8 cellular contexts compared by ENCODE assay signal in genomic region chr19:44071824-44072542, GRCh38. TPM values are rescaled to one million over a fixed set of nuclear protein-coding genes. Genes with fewer than 3 reads are reported as not detected.
A peak's percentile ranks its signal among the peaks of the same experiment; 100 is the strongest.
DNase-seq lines count a peak whose midpoint lies in the region; ATAC-seq and TF ChIP-seq lines count a peak whose summit lies in the region.

TSS of gene ZNF284 (plus strand) at chr19:44072159. CDS start at chr19:44076390, 4,231 bp downstream.

- 0 out of 2 replicates have a peak, but pooled peaks cover 3% of the 10 kb centered on the region for H3K4me1 ChIP-seq in HUES48 (ENCODE audit: control insufficient read depth, insufficient read depth, low read length)
- H3K4me1 ChIP-seq in Panc1 (ENCODE audit: control insufficient read depth, insufficient read depth, low read length): no peaks in the 10 kb centered on the region

- POLR2A ChIA-PET in Panc1 (lab: Charles Lee): interaction anchor here (0.7 kb wide), 1 partner anchor 12 kb away, joined by 6 read pairs; no protein-coding TSS in a partner anchor

- no peak for TF ChIP-seq CTCF in Panc1 (IDR thresholded peaks at IDR 0.05)

- intact Hi-C loops in Panc1 (cut with micrococcal nuclease; ENCODE audit: unreplicated experiment): no loop called here
- intact Hi-C loops in activated T-helper 1 cell treated with anti-CD3 and anti-CD28 coated beads, Interleukin-12 subunit alpha, Interleukin-12 subunit beta, Interleukin-2, Interleukin-4 antibody, amounts not matched to agents 30 ng/mL and 10 ng/mL and 1 ng/mL, durations not matched to agents 14 hours and 24 hours and 36 hours (cut with micrococcal nuclease): loop anchor here (1.0 kb wide), 5 partner anchors 22 to 245 kb away; partner anchors contain the start of genes ZNF222, ZNF224, ZNF225 and ZNF230

- H3K27me3 ChIP-seq in HUES48 (ENCODE audit: control insufficient read depth, insufficient read depth, low read length): peaks cover 9% of the 10 kb centered on the region
- H3K27me3 ChIP-seq in Panc1 (ENCODE audit: control insufficient read depth, insufficient read depth, low read length): no peaks in the 10 kb centered on the region

- H3K4me1 Mint-ChIP-seq in activated T-helper 1 cell treated with anti-CD3 and anti-CD28 coated beads, Interleukin-12 subunit alpha, Interleukin-12 subunit beta, Interleukin-2, Interleukin-4 antibody, amounts not matched to agents 30 ng/mL and 10 ng/mL and 1 ng/mL, durations not matched to agents 14 hours and 24 hours and 36 hours (ENCODE audit: low read depth): peaks cover 17% of the 10 kb centered on the region
- H3K4me1 Mint-ChIP-seq in naive B cell: peaks cover 13 to 25% (median 25%) of the 10 kb centered on the region in 3 donors
- H3K4me1 Mint-ChIP-seq in stimulated activated effector memory CD8-positive, alpha-beta T cell treated with anti-CD3 and anti-CD28 coated beads, Interleukin-12 subunit alpha, Interleukin-12 subunit beta, amount 100 ng/mL, for 72 hours: peaks cover 25% of the 10 kb centered on the region

- H3K9me3 ChIP-seq in HUES48 (ENCODE audit: control insufficient read depth, insufficient read depth, low read length) (no peaks in the 10 kb centered on the region), Panc1 (ENCODE audit: control insufficient read depth, insufficient read depth, low read depth, low read length) (peaks cover 9% of the 10 kb centered on the region; the same call in 1 of the 2 replicates)

- H3K9ac ChIP-seq in HUES48 (ENCODE audit: low read depth, low read length): 0 out of 2 replicates have a peak within 1 kb of the TSS, but pooled peaks have one; percentile 18

- H3K27ac Mint-ChIP-seq in activated T-helper 1 cell treated with anti-CD3 and anti-CD28 coated beads, Interleukin-12 subunit alpha, Interleukin-12 subunit beta, Interleukin-2, Interleukin-4 antibody, amounts not matched to agents 30 ng/mL and 10 ng/mL and 1 ng/mL, durations not matched to agents 14 hours and 24 hours and 36 hours: peak within 1 kb of the TSS; percentile 79
- peak within 1 kb of the TSS; percentile 36 to 94 (median 72) for H3K27ac Mint-ChIP-seq in naive B cell
- H3K27ac Mint-ChIP-seq in stimulated activated effector memory CD8-positive, alpha-beta T cell treated with anti-CD3 and anti-CD28 coated beads, Interleukin-12 subunit alpha, Interleukin-12 subunit beta, amount 100 ng/mL, for 72 hours: peak within 1 kb of the TSS; percentile 79

- DNase-seq in COLO668 (lab: John Stamatoyannopoulos, UW; ENCODE audit: unreplicated experiment) (peak; percentile 81), Panc1 (ENCODE audit: low read depth, low spot score) (no peak), fibroblast of gingiva (ENCODE audit: low read depth) (peak; percentile 83), naive B cell (peak; percentile 84)
- DNase-seq in activated T-helper 1 cell treated with anti-CD3 and anti-CD28 coated beads, Interleukin-12 subunit alpha, Interleukin-12 subunit beta, Interleukin-2, Interleukin-4 antibody, amounts not matched to agents 30 ng/mL and 10 ng/mL and 1 ng/mL, durations not matched to agents 14 hours and 24 hours and 36 hours (ENCODE audit: low spot score): peak; percentile 74
- peak; percentile 60 to 84 for DNase-seq in stimulated activated effector memory CD8-positive, alpha-beta T cell treated with anti-CD3 and anti-CD28 coated beads, Interleukin-12 subunit alpha, Interleukin-12 subunit beta, amount 100 ng/mL, for 72 hours (ENCODE audit: low spot score in 2 of 2)

- ATAC-seq in GM21360 (IDR thresholded peaks at IDR 0.05; ENCODE audit: unreplicated experiment) (peak; percentile 75), Panc1 (peak; percentile 98), naive B cell (ENCODE audit: low read depth in 2 of 2) (peak; percentile 99 to 100)
- ATAC-seq in stimulated activated effector memory CD8-positive, alpha-beta T cell treated with anti-CD3 and anti-CD28 coated beads, Interleukin-12 subunit alpha, Interleukin-12 subunit beta, amount 100 ng/mL, for 72 hours: peak; percentile 99

- H3K27ac ChIP-seq in HUES48 (ENCODE audit: low read depth, low read length) (no peak within 1 kb of the TSS), Panc1 (ENCODE audit: low read length) (peak within 1 kb of the TSS; percentile 84)

- H3K4me3 Mint-ChIP-seq in activated T-helper 1 cell treated with anti-CD3 and anti-CD28 coated beads, Interleukin-12 subunit alpha, Interleukin-12 subunit beta, Interleukin-2, Interleukin-4 antibody, amounts not matched to agents 30 ng/mL and 10 ng/mL and 1 ng/mL, durations not matched to agents 14 hours and 24 hours and 36 hours: peak within 1 kb of the TSS; percentile 86
- peak within 1 kb of the TSS; percentile 87 to 98 (median 93) for H3K4me3 Mint-ChIP-seq in naive B cell
- H3K4me3 Mint-ChIP-seq in stimulated activated effector memory CD8-positive, alpha-beta T cell treated with anti-CD3 and anti-CD28 coated beads, Interleukin-12 subunit alpha, Interleukin-12 subunit beta, amount 100 ng/mL, for 72 hours: peak within 1 kb of the TSS; percentile 84

- peaks cover 10% of the 10 kb centered on the region for H3K36me3 Mint-ChIP-seq in activated T-helper 1 cell treated with anti-CD3 and anti-CD28 coated beads, Interleukin-12 subunit alpha, Interleukin-12 subunit beta, Interleukin-2, Interleukin-4 antibody, amounts not matched to agents 30 ng/mL and 10 ng/mL and 1 ng/mL, durations not matched to agents 14 hours and 24 hours and 36 hours (ENCODE audit: low read depth)
- peaks cover 29 to 31% of the 10 kb centered on the region in 2 donors for H3K36me3 Mint-ChIP-seq in naive B cell
- no peaks in the 10 kb centered on the region for H3K36me3 Mint-ChIP-seq in stimulated activated effector memory CD8-positive, alpha-beta T cell treated with anti-CD3 and anti-CD28 coated beads, Interleukin-12 subunit alpha, Interleukin-12 subunit beta, amount 100 ng/mL, for 72 hours

- no TSS peak for BruUV-seq in Panc1 (replicated peaks; lab: Mats Ljungman, UMichigan)

- no peaks in the 10 kb centered on the region for H3K27me3 Mint-ChIP-seq in activated T-helper 1 cell treated with anti-CD3 and anti-CD28 coated beads, Interleukin-12 subunit alpha, Interleukin-12 subunit beta, Interleukin-2, Interleukin-4 antibody, amounts not matched to agents 30 ng/mL and 10 ng/mL and 1 ng/mL, durations not matched to agents 14 hours and 24 hours and 36 hours (ENCODE audit: insufficient read depth)
- H3K27me3 Mint-ChIP-seq in naive B cell: peaks cover 0 to 4% (median 0%) of the 10 kb centered on the region in 3 donors

- H3K36me3 ChIP-seq in HUES48 (ENCODE audit: control insufficient read depth, insufficient read depth, low read length) (peaks cover 12% of the 10 kb centered on the region), Panc1 (ENCODE audit: control insufficient read depth, insufficient read depth, low read length) (no peaks in the 10 kb centered on the region; the same call in 1 of the 2 replicates)

- CTCF ChIA-PET in Panc1 (lab: Charles Lee): no interaction called here

- H3K9me3 Mint-ChIP-seq in activated T-helper 1 cell treated with anti-CD3 and anti-CD28 coated beads, Interleukin-12 subunit alpha, Interleukin-12 subunit beta, Interleukin-2, Interleukin-4 antibody, amounts not matched to agents 30 ng/mL and 10 ng/mL and 1 ng/mL, durations not matched to agents 14 hours and 24 hours and 36 hours: peaks cover 51% of the 10 kb centered on the region
- H3K9me3 Mint-ChIP-seq in naive B cell: peaks cover 13 to 42% (median 33%) of the 10 kb centered on the region in 7 donors
- peaks cover 22% of the 10 kb centered on the region for H3K9me3 Mint-ChIP-seq in stimulated activated effector memory CD8-positive, alpha-beta T cell treated with anti-CD3 and anti-CD28 coated beads, Interleukin-12 subunit alpha, Interleukin-12 subunit beta, amount 100 ng/mL, for 72 hours

- in situ Hi-C loops in Panc1 (cut with HindIII; ENCODE audit: low pct_unique_long_range_greater_than_20kb, low sequenced_read_pairs): no loop called here

- H3K4me3 ChIP-seq in HUES48 (ENCODE audit: low read depth, low read length): peak within 1 kb of the TSS; percentile 75
- H3K4me3 ChIP-seq in Panc1 (ENCODE audit: low read depth in 2 of 2, low read length in 2 of 2): peak within 1 kb of the TSS; percentile 76 to 86

RNA-seq across cellular contexts. Expression of gene ZNF284, which starts in this region (rescaled TPM):
- total RNA-seq in Panc1 (2021; ENCODE audit: unreplicated experiment): 0.87 TPM
- 0.36 TPM for polyA plus RNA-seq in Panc1 (2012; ENCODE audit: insufficient read length)
- 1.3 and 1.4 TPM in 2 replicates for total RNA-seq in activated T-helper 1 cell treated with anti-CD3 and anti-CD28 coated beads, Interleukin-12 subunit alpha, Interleukin-12 subunit beta, Interleukin-2, Interleukin-4 antibody, amounts not matched to agents 30 ng/mL and 10 ng/mL and 1 ng/mL, durations not matched to agents 14 hours and 24 hours and 36 hours
- polyA plus RNA-seq in naive B cell (ENCODE audit: low read depth in 6 of 6): 1 to 10 TPM in 3 of 6 donors, under 1 TPM in 3; 0.09 to 1.2 (median 0.95) TPM

Comparison
In these comparisons a context has a peak if more than half of its experiments do, and no peak if none do; other contexts are left out.
1. Peak in ATAC-seq, H3K4me3 ChIP-seq and H3K27ac ChIP-seq in Panc1; RNA of the gene not detected or under 1 TPM.